ENCODE assay signal across 23 cellular contexts in genomic region chr2:10281891-10282290, GRCh38.
"Had no signal": no experiment of that assay in that cellular context is flagged by ENCODE, and none has a peak within 500 bp of the region (broad histone marks: within the 10 kb centered on the region; RNA-seq: fewer than 3 reads in every experiment).

No MANE protein-coding gene starts in this region.

- H3K4me3 ChIP-seq: body of pancreas, cardiac muscle cell, heart right ventricle, lower lobe of right lung, ovary, psoas muscle, stomach, suprapubic skin, tibial nerve had no signal

- ATAC-seq: activated T-cell treated with anti-CD3 and anti-CD28 coated beads, Interleukin-2, amount 50 U/mL, for 72 hours; body of pancreas; heart right ventricle; lower lobe of right lung; naive thymus-derived CD8-positive, alpha-beta T cell; psoas muscle; right cardiac atrium; stimulated activated effector memory CD8-positive, alpha-beta T cell treated with anti-CD3 and anti-CD28 coated beads, Interleukin-12 subunit alpha, Interleukin-12 subunit beta, amount 100 ng/mL, for 72 hours had no signal

- H3K27me3 ChIP-seq: body of pancreas, cardiac muscle cell, heart right ventricle, neutrophil, ovary, stomach, suprapubic skin, tibial nerve had no signal

- DNase-seq: activated CD4-positive, alpha-beta memory T cell treated with anti-CD3 and anti-CD28 coated beads, Interleukin-2, amount 10 ng/mL, durations not matched to agents 7 days and 5 days; activated CD4-positive, alpha-beta T cell treated with anti-CD3 and anti-CD28 coated beads, Interleukin-2, amount 10 ng/mL, durations not matched to agents 24 days and 14 days; activated effector memory CD4-positive, alpha-beta T cell treated with anti-CD3 and anti-CD28 coated beads, Interleukin-2, amount 50 U/mL, for 16 hours; activated naive CD4-positive, alpha-beta T cell treated with anti-CD3 and anti-CD28 coated beads, Interleukin-2, amount 50 U/mL, for 16 hours; activated T-cell treated with anti-CD3 and anti-CD28 coated beads, Interleukin-2, amount 50 U/mL, for 72 hours; anterior cingulate cortex; body of pancreas; effector CD4-positive, alpha-beta T cell; heart right ventricle; islet precursor cell; ovary; stimulated activated CD4-positive, alpha-beta T cell treated with anti-CD3 and anti-CD28 coated beads, Interleukin-1b, Interleukin-23, amount 100 ng/mL, for 48 hours; stomach; T-helper 2 cell had no signal

- H3K9me3 ChIP-seq: body of pancreas, heart right ventricle, lower lobe of right lung, neutrophil, ovary, psoas muscle, stomach, suprapubic skin, tibial nerve had no signal

- H3K36me3 ChIP-seq: cardiac muscle cell, heart right ventricle, lower lobe of right lung, neutrophil, ovary, stomach, suprapubic skin, tibial nerve had no signal

- H3K27ac ChIP-seq: body of pancreas, cardiac muscle cell, lower lobe of right lung, neutrophil, ovary, psoas muscle, suprapubic skin had no signal
